ENCODE assay signal across 8 cellular contexts in the genomic region with DNA sequence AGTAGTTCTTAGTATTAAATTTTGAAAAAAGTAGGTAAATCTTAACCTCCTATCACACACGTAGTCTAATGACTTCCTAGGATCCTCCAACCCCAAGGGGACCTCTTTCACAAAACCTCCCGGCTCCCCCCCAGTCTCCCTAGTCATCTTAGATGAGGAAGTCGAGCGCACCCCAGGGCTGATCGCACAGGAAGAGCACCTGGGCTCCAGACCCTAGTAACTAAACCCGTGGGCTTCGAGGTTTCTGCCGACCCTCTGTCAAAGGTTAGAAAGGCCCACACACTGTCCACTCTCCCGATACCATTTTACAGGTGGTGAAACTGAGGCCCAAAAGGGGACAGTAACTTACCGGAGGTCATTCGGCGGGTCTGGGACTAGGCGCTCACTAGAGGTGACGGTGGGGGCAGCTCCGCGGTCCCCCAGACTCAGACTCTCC. TPM values are rescaled to one million over a fixed set of nuclear protein-coding genes. Genes with fewer than 3 reads are reported as not detected.
A peak's percentile ranks its signal among the peaks of the same experiment; 100 is the strongest.
DNase-seq lines count a peak whose midpoint lies in the region; ATAC-seq and TF ChIP-seq lines count a peak whose summit lies in the region.

No MANE protein-coding gene starts in this region.

- peak overlapping the region; percentile 83 to 95 for H3K18ac ChIP-seq in mesenchymal stem cell (ENCODE audit: low read depth in 1 of 2, low read length in 2 of 2)

- H3K4me1 ChIP-seq in duodenal mucosa (ENCODE audit: control insufficient read depth in 1 of 2, insufficient read depth in 2 of 2, low read length in 2 of 2) (peaks cover 16 to 38% of the 10 kb centered on the region in 2 donors), mesenchymal stem cell (ENCODE audit: control insufficient read depth, insufficient read depth, low read depth, low read length) (peaks cover 5% of the 10 kb centered on the region)

- TF ChIP-seq CTCF in WERI-Rb-1 (IDR thresholded peaks at IDR 0.05; ENCODE audit: low read depth, low read length): no peak

- H3K4me3 ChIP-seq in WERI-Rb-1 (ENCODE audit: low read depth, low read length) (peak overlapping the region; percentile 99), duodenal mucosa (ENCODE audit: low read depth in 1 of 2, low read length in 2 of 2) (peak overlapping the region; percentile 97 to 99), mesenchymal stem cell (ENCODE audit: insufficient read depth in 1 of 2, low read depth in 1 of 2, low read length in 2 of 2) (peak overlapping the region; percentile 98 to 99)

- peak; percentile 27 for ATAC-seq in GM19438 (IDR thresholded peaks at IDR 0.05; ENCODE audit: low read depth, unreplicated experiment)

- peak overlapping the region; percentile 85 for H3K4me2 ChIP-seq in mesenchymal stem cell (ENCODE audit: low read length, poor library complexity, severe bottlenecking)

- no peaks in the 10 kb centered on the region for H3K27me3 ChIP-seq in WERI-Rb-1 (ENCODE audit: insufficient read depth, low read depth, severe bottlenecking)
- no peaks in the 10 kb centered on the region for H3K27me3 ChIP-seq in duodenal mucosa (ENCODE audit: control insufficient read depth in 1 of 2, insufficient read depth in 2 of 2, low read length in 2 of 2)
- no peaks in the 10 kb centered on the region for H3K27me3 ChIP-seq in mesenchymal stem cell (ENCODE audit: control insufficient read depth in 1 of 2, insufficient read depth in 1 of 2, low read length in 2 of 2)

- DNase-seq in AG20443 (ENCODE audit: low spot score): peak; percentile 19
- DNase-seq in KBM-7: peak; percentile 60
- peak; percentile 23 for DNase-seq in WERI-Rb-1
- DNase-seq in mesenchymal stem cell: peak; percentile 46
- peak; percentile 30 for DNase-seq in stimulated activated naive CD4-positive, alpha-beta T cell treated with Interleukin-2 at 50 U/mL for 16 hours (lab: John Stamatoyannopoulos, UW)
- no peak for DNase-seq in COLO829 (ENCODE audit: low spot score)

- peaks cover 37% of the 10 kb centered on the region for H3K36me3 ChIP-seq in WERI-Rb-1
- peaks cover 4 to 6% of the 10 kb centered on the region in 2 donors for H3K36me3 ChIP-seq in duodenal mucosa (ENCODE audit: control insufficient read depth in 1 of 2, insufficient read depth in 2 of 2, low read length in 2 of 2)
- peaks cover 2 to 37% of the 10 kb centered on the region in 2 experiments for H3K36me3 ChIP-seq in mesenchymal stem cell (ENCODE audit: control insufficient read depth in 1 of 2, insufficient read depth in 2 of 2, low read depth in 1 of 2, low read length in 2 of 2)

- H3K4ac ChIP-seq in mesenchymal stem cell (ENCODE audit: low read depth in 1 of 2, low read length in 2 of 2): peak overlapping the region; percentile 93 to 96

- peak overlapping the region; percentile 88 for H4K8ac ChIP-seq in mesenchymal stem cell (ENCODE audit: low read length)

- peak overlapping the region in 1 of 2 experiments; percentile 96 for H3K14ac ChIP-seq in mesenchymal stem cell (ENCODE audit: low read length in 2 of 2)

- peak overlapping the region; percentile 76 for H3K27ac ChIP-seq in WERI-Rb-1
- H3K27ac ChIP-seq in duodenal mucosa (ENCODE audit: low read depth, low read length): peak overlapping the region; percentile 84
- peak overlapping the region; percentile 52 for H3K27ac ChIP-seq in mesenchymal stem cell (ENCODE audit: low read length, poor library complexity, severe bottlenecking)

- peak overlapping the region; percentile 1 to 63 for H2BK12ac ChIP-seq in mesenchymal stem cell (ENCODE audit: low read length in 2 of 2)

- H2BK5ac ChIP-seq in mesenchymal stem cell (ENCODE audit: low read depth, low read length, poor library complexity, severe bottlenecking): peak overlapping the region; percentile 1

- peak overlapping the region; percentile 67 for H2BK120ac ChIP-seq in mesenchymal stem cell (ENCODE audit: low read depth, low read length)

- H3K9ac ChIP-seq in duodenal mucosa (ENCODE audit: low read depth in 1 of 2, low read length in 2 of 2): peak overlapping the region; percentile 94 to 99
- H3K9ac ChIP-seq in mesenchymal stem cell (ENCODE audit: low read length): peak overlapping the region; percentile 97

- peaks cover 22% of the 10 kb centered on the region for H3K79me1 ChIP-seq in mesenchymal stem cell (replicated peaks; ENCODE audit: low read length, poor library complexity, severe bottlenecking)

- H3K9me3 ChIP-seq in WERI-Rb-1 (ENCODE audit: severe bottlenecking) (no peaks in the 10 kb centered on the region), duodenal mucosa (ENCODE audit: control insufficient read depth in 1 of 2, low read length in 2 of 2) (no peaks in the 10 kb centered on the region), mesenchymal stem cell (ENCODE audit: control insufficient read depth, low read length) (no peaks in the 10 kb centered on the region)

- H2AFZ ChIP-seq in mesenchymal stem cell (ENCODE audit: low read depth, low read length): peak overlapping the region; percentile 93

- H2AK5ac ChIP-seq in mesenchymal stem cell (ENCODE audit: low read length, severe bottlenecking): no peak overlapping the region

- peak overlapping the region; percentile 36 for H2BK15ac ChIP-seq in mesenchymal stem cell (ENCODE audit: low read depth, poor library complexity, severe bottlenecking)

- no peak overlapping the region for H3K23ac ChIP-seq in mesenchymal stem cell (ENCODE audit: low read length in 2 of 2)

- under 1% methylated on average over 16 of the region's 16 CpGs for WGBS in mesenchymal stem cell

- in situ Hi-C loops in KBM-7 (cut with MboI; ENCODE audit: low pct_unique_long_range_greater_than_20kb, low sequenced_read_pairs): no loop called here

- peak overlapping the region; percentile 85 for H4K91ac ChIP-seq in mesenchymal stem cell (ENCODE audit: low read length)

RNA-seq across cellular contexts. Expression of a gene that starts 0.3 kb away (rescaled TPM):
- polyA plus RNA-seq in mesenchymal stem cell (2013, experiment 1 of 2): 32.0 TPM
- 31.3 TPM for polyA plus RNA-seq in mesenchymal stem cell (2013, experiment 2 of 2)

RNA-seq across cellular contexts. Expression of a gene that starts 0.6 kb away (rescaled TPM):
- 8.0 TPM for polyA plus RNA-seq in mesenchymal stem cell (2013, experiment 1 of 2)
- polyA plus RNA-seq in mesenchymal stem cell (2013, experiment 2 of 2): 8.2 TPM

RNA-seq across cellular contexts. Expression of a gene that starts 11.0 kb away (rescaled TPM):
- polyA plus RNA-seq in mesenchymal stem cell (2013, experiment 1 of 2): 0.39 TPM
- polyA plus RNA-seq in mesenchymal stem cell (2013, experiment 2 of 2): 0.42 TPM
